Comparison of ENCODE assay signal across 19 cellular contexts in the genomic region with DNA sequence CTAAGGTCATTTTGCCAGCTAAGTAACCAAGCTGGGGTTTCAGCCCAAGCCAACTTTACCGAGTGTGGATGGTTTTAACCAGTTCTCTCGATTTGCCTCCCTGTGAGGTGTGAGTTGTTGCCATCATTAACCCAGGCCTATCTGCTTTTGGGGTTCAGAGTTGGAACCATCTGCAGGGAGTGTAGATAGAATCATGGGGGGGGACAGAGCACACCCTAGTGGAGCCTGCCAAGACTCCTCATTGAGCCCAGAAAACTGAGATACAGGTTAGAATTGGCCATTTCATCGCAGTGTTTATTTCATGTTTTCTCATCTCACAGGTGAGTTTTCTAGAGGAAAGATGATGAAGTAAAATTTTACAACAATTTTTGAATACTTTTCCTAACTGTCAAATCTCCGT.
"Had no signal": no experiment of that assay in that cellular context is flagged by ENCODE, and none has a peak within 500 bp of the region (broad histone marks: within the 10 kb centered on the region; RNA-seq: fewer than 3 reads in every experiment).

No MANE protein-coding gene starts in this region.

- H3K4me1 Mint-ChIP-seq: activated CD4-positive, alpha-beta memory T cell treated with anti-CD3 and anti-CD28 coated beads, Interleukin-2, amount 10 ng/mL, durations not matched to agents 7 days and 5 days; activated CD4-positive, alpha-beta T cell treated with anti-CD3 and anti-CD28 coated beads, Interleukin-2, amount 10 ng/mL, durations not matched to agents 24 days and 14 days; activated naive CD4-positive, alpha-beta T cell treated with anti-CD3 and anti-CD28 coated beads, Interleukin-2, amount 10 ng/mL, durations not matched to agents 7 days and 5 days; activated naive CD8-positive, alpha-beta T cell treated with anti-CD3 and anti-CD28 coated beads, Interleukin-2, amount 50 U/mL, for 24 hours; natural killer cell; stimulated activated naive B cell treated with anti-CD40 and anti-IgM and Interleukin-4, amounts not matched to agents 10 μg/mL and 1 μg/mL and 100 μg/mL, for 72 hours had no signal

- H3K4me3 ChIP-seq: sigmoid colon, smooth muscle cell, transverse colon had no signal

- H3K9me3 Mint-ChIP-seq: activated CD4-positive, alpha-beta memory T cell treated with anti-CD3 and anti-CD28 coated beads, Interleukin-2, amount 10 ng/mL, durations not matched to agents 7 days and 5 days; activated CD4-positive, alpha-beta T cell treated with anti-CD3 and anti-CD28 coated beads, Interleukin-2, amount 10 ng/mL, durations not matched to agents 24 days and 14 days; activated naive CD4-positive, alpha-beta T cell treated with anti-CD3 and anti-CD28 coated beads, Interleukin-2, amount 10 ng/mL, durations not matched to agents 7 days and 5 days; activated naive CD8-positive, alpha-beta T cell treated with anti-CD3 and anti-CD28 coated beads, Interleukin-2, amount 50 U/mL, for 24 hours; natural killer cell; stimulated activated naive B cell treated with anti-CD40 and anti-IgM and Interleukin-4, amounts not matched to agents 10 μg/mL and 1 μg/mL and 100 μg/mL, for 72 hours had no signal

- H3K27ac ChIP-seq: foreskin keratinocyte, sigmoid colon, transverse colon had no signal

- H3K27me3 Mint-ChIP-seq: progenitor cell of endocrine pancreas had no signal

- H3K4me3 Mint-ChIP-seq: activated CD4-positive, alpha-beta memory T cell treated with anti-CD3 and anti-CD28 coated beads, Interleukin-2, amount 10 ng/mL, durations not matched to agents 7 days and 5 days; activated CD4-positive, alpha-beta T cell treated with anti-CD3 and anti-CD28 coated beads, Interleukin-2, amount 10 ng/mL, durations not matched to agents 24 days and 14 days; activated naive CD4-positive, alpha-beta T cell treated with anti-CD3 and anti-CD28 coated beads, Interleukin-2, amount 10 ng/mL, durations not matched to agents 7 days and 5 days; activated naive CD8-positive, alpha-beta T cell treated with anti-CD3 and anti-CD28 coated beads, Interleukin-2, amount 50 U/mL, for 24 hours; natural killer cell; stimulated activated naive B cell treated with anti-CD40 and anti-IgM and Interleukin-4, amounts not matched to agents 10 μg/mL and 1 μg/mL and 100 μg/mL, for 72 hours had no signal

- H3K27ac Mint-ChIP-seq: activated CD4-positive, alpha-beta memory T cell treated with anti-CD3 and anti-CD28 coated beads, Interleukin-2, amount 10 ng/mL, durations not matched to agents 7 days and 5 days; activated CD4-positive, alpha-beta T cell treated with anti-CD3 and anti-CD28 coated beads, Interleukin-2, amount 10 ng/mL, durations not matched to agents 24 days and 14 days; activated naive CD4-positive, alpha-beta T cell treated with anti-CD3 and anti-CD28 coated beads, Interleukin-2, amount 10 ng/mL, durations not matched to agents 7 days and 5 days; activated naive CD8-positive, alpha-beta T cell treated with anti-CD3 and anti-CD28 coated beads, Interleukin-2, amount 50 U/mL, for 24 hours; natural killer cell; progenitor cell of endocrine pancreas; stimulated activated naive B cell treated with anti-CD40 and anti-IgM and Interleukin-4, amounts not matched to agents 10 μg/mL and 1 μg/mL and 100 μg/mL, for 72 hours had no signal

- H3K27me3 ChIP-seq: foreskin keratinocyte, sigmoid colon, transverse colon had no signal

- H3K4me1 ChIP-seq: transverse colon had no signal

- H3K36me3 Mint-ChIP-seq: activated naive CD4-positive, alpha-beta T cell treated with anti-CD3 and anti-CD28 coated beads, Interleukin-2, amount 10 ng/mL, durations not matched to agents 7 days and 5 days; natural killer cell; stimulated activated naive B cell treated with anti-CD40 and anti-IgM and Interleukin-4, amounts not matched to agents 10 μg/mL and 1 μg/mL and 100 μg/mL, for 72 hours had no signal

- H3K9me3 ChIP-seq: sigmoid colon, transverse colon had no signal

- H3K4me2 ChIP-seq: smooth muscle cell had no signal

- ATAC-seq: activated CD4-positive, CD25-positive, alpha-beta regulatory T cell treated with anti-CD3 and anti-CD28 coated beads, Interleukin-2, amount 50 U/mL, for 24 hours; activated naive CD8-positive, alpha-beta T cell treated with anti-CD3 and anti-CD28 coated beads, Interleukin-2, amount 50 U/mL, for 24 hours; foreskin keratinocyte; left ventricle myocardium superior; natural killer cell; stimulated activated naive B cell treated with anti-CD40 and anti-IgM and Interleukin-4, amounts not matched to agents 10 μg/mL and 1 μg/mL and 100 μg/mL, for 72 hours had no signal

- DNase-seq: activated CD4-positive, alpha-beta memory T cell treated with anti-CD3 and anti-CD28 coated beads, Interleukin-2, amount 10 ng/mL, durations not matched to agents 7 days and 5 days; activated CD4-positive, alpha-beta T cell treated with anti-CD3 and anti-CD28 coated beads, Interleukin-2, amount 10 ng/mL, durations not matched to agents 24 days and 14 days; activated effector memory CD4-positive, alpha-beta T cell treated with anti-CD3 and anti-CD28 coated beads, Interleukin-2, amount 50 U/mL, for 16 hours; activated naive CD4-positive, alpha-beta T cell treated with anti-CD3 and anti-CD28 coated beads, Interleukin-2, amount 10 ng/mL, durations not matched to agents 7 days and 5 days; activated naive CD8-positive, alpha-beta T cell treated with anti-CD3 and anti-CD28 coated beads, Interleukin-2, amount 50 U/mL, for 24 hours; activated T-cell treated with anti-CD3 and anti-CD28 coated beads for 4 hours; erythroblast; foreskin keratinocyte; left ventricle myocardium superior; midbrain; natural killer cell; retina; sigmoid colon; stimulated activated CD4-positive, alpha-beta T cell treated with anti-CD3 and anti-CD28 coated beads, Interleukin-15, amount 100 ng/mL, for 24 hours; stimulated activated naive B cell treated with anti-CD40 and anti-IgM and Interleukin-4, amounts not matched to agents 10 μg/mL and 1 μg/mL and 100 μg/mL, for 72 hours; transverse colon had no signal

- H3K36me3 ChIP-seq: sigmoid colon, transverse colon had no signal
